20 cellular contexts compared by ENCODE assay signal in the genomic region with DNA sequence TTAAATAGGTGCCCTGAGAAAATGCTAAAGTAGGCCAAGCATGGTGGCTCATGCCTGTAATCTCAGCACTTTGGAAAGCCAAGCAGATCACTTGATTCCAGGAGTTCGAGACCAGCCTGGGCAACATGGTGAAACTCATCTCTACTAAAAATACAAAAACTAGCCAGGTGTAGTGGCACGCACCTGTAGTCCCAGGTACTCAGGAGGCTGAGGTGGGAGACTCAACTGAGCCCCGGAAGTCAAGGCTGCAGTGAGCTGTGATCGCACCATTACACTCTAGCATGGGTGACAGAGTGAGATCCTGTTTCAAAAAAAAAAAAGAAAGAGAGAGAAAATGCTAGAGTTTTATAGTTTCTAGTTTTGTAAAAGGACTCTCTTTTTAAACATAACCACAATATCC. TPM values are rescaled to one million over a fixed set of nuclear protein-coding genes. Genes with fewer than 3 reads are reported as not detected.
DNase-seq lines count a peak whose midpoint lies in the region; ATAC-seq and TF ChIP-seq lines count a peak whose summit lies in the region.
"Had no signal": no experiment of that assay in that cellular context is flagged by ENCODE, and none has a peak within 500 bp of the region (broad histone marks: within the 10 kb centered on the region; RNA-seq: fewer than 3 reads in every experiment).

No MANE protein-coding gene starts in this region.

- POLR2A ChIA-PET in activated naive CD8-positive, alpha-beta T cell treated with anti-CD3 and anti-CD28 coated beads, Interleukin-2, amount 10 ng/mL, durations not matched to agents 7 days and 5 days (lab: Charles Lee) = interaction anchor here (0.9 to 7.2 kb wide), 3 partner anchors 10 to 87 kb away, joined by 3 to 122 read pairs (median 3); partner anchors contain the start of gene ANKRD44

- H3K36me3 Mint-ChIP-seq in activated CD4-positive, alpha-beta T cell treated with anti-CD3 and anti-CD28 coated beads, Interleukin-2, amount 10 ng/mL, durations not matched to agents 24 days and 14 days (ENCODE audit: low read depth) = peaks cover 57% of the 10 kb centered on the region
- H3K36me3 Mint-ChIP-seq in T-helper 1 cell treated with Interleukin-12 subunit alpha and Interleukin-12 subunit beta and Interleukin-4 antibody, amounts not matched to agents 30 μg/mL and 1 μg/mL, for 36 hours (ENCODE audit: low read depth) = peaks cover 62% of the 10 kb centered on the region
- H3K36me3 Mint-ChIP-seq in activated naive CD8-positive, alpha-beta T cell treated with anti-CD3 and anti-CD28 coated beads, Interleukin-2, amount 10 ng/mL, durations not matched to agents 7 days and 5 days = peaks cover 40% of the 10 kb centered on the region
- peaks cover 58% of the 10 kb centered on the region for H3K36me3 Mint-ChIP-seq in stimulated activated memory B cell treated with anti-CD40 and anti-IgM and Interleukin-4, amounts not matched to agents 10 μg/mL and 1 μg/mL and 100 μg/mL, for 72 hours

- H3K9me3 Mint-ChIP-seq in activated CD4-positive, alpha-beta T cell treated with anti-CD3 and anti-CD28 coated beads, Interleukin-2, amount 10 ng/mL, durations not matched to agents 24 days and 14 days = peaks cover 5% of the 10 kb centered on the region
- H3K9me3 Mint-ChIP-seq in T-helper 1 cell treated with Interleukin-12 subunit alpha and Interleukin-12 subunit beta and Interleukin-4 antibody, amounts not matched to agents 30 μg/mL and 1 μg/mL, for 36 hours = peaks cover 7% of the 10 kb centered on the region
- H3K9me3 Mint-ChIP-seq in activated naive CD8-positive, alpha-beta T cell treated with anti-CD3 and anti-CD28 coated beads, Interleukin-2, amount 10 ng/mL, durations not matched to agents 7 days and 5 days = no peaks in the 10 kb centered on the region
- H3K9me3 Mint-ChIP-seq in stimulated activated memory B cell treated with anti-CD40 and anti-IgM and Interleukin-4, amounts not matched to agents 10 μg/mL and 1 μg/mL and 100 μg/mL, for 72 hours = peaks cover 3% of the 10 kb centered on the region

- intact Hi-C loops in activated CD4-positive, alpha-beta T cell treated with anti-CD3 and anti-CD28 coated beads, Interleukin-2, amount 10 ng/mL, durations not matched to agents 24 days and 14 days (cut with micrococcal nuclease) = loop anchor here (1.0 kb wide), 1 partner anchor 11 kb away; no protein-coding TSS in a partner anchor
- intact Hi-C loops in lower leg skin (cut with DNase I; ENCODE audit: low total_unique reads) = no loop called here

- H3K4me3 Mint-ChIP-seq in activated CD4-positive, alpha-beta T cell treated with anti-CD3 and anti-CD28 coated beads, Interleukin-2, amount 10 ng/mL, durations not matched to agents 24 days and 14 days = peak overlapping the region; percentile 67
- peak overlapping the region; percentile 48 for H3K4me3 Mint-ChIP-seq in T-helper 1 cell treated with Interleukin-12 subunit alpha and Interleukin-12 subunit beta and Interleukin-4 antibody, amounts not matched to agents 30 μg/mL and 1 μg/mL, for 36 hours
- H3K4me3 Mint-ChIP-seq in activated naive CD8-positive, alpha-beta T cell treated with anti-CD3 and anti-CD28 coated beads, Interleukin-2, amount 10 ng/mL, durations not matched to agents 7 days and 5 days = peak overlapping the region; percentile 73
- H3K4me3 Mint-ChIP-seq in stimulated activated memory B cell treated with anti-CD40 and anti-IgM and Interleukin-4, amounts not matched to agents 10 μg/mL and 1 μg/mL and 100 μg/mL, for 72 hours = no peak overlapping the region

- no peak for TF ChIP-seq CTCF in lower leg skin (IDR thresholded peaks at IDR 0.05)

- ATAC-seq in activated naive CD8-positive, alpha-beta T cell treated with anti-CD3 and anti-CD28 coated beads, Interleukin-2, amount 10 ng/mL, durations not matched to agents 7 days and 5 days (ENCODE audit: low read depth) = no peak
- ATAC-seq in stimulated activated memory B cell treated with anti-CD40 and anti-IgM and Interleukin-4, amounts not matched to agents 10 μg/mL and 1 μg/mL and 100 μg/mL, for 72 hours = no peak
- ATAC-seq: left ventricle myocardium superior had no signal

- DNase-seq in activated CD4-positive, alpha-beta T cell treated with anti-CD3 and anti-CD28 coated beads, Interleukin-2, amount 10 ng/mL, durations not matched to agents 24 days and 14 days = peak; percentile 72
- DNase-seq in activated CD4-positive, alpha-beta T cell treated with anti-CD3 and anti-CD28 coated beads for 4 hours = no peak
- no peak for DNase-seq in activated naive CD8-positive, alpha-beta T cell treated with anti-CD3 and anti-CD28 coated beads, Interleukin-2, amount 10 ng/mL, durations not matched to agents 7 days and 5 days
- DNase-seq in lower leg skin (ENCODE audit: low spot score in 2 of 2) (no peak), HUDEP-2 (lab: John Stamatoyannopoulos, UW; ENCODE audit: unreplicated experiment in 76 of 76) (no peak), DMS79 treated with DMSO at 0.1 percent for 48 hours (lab: John Stamatoyannopoulos, UW) (no peak)
- DNase-seq: 8988T, adrenal gland, glutamatergic neuron, Kasumi-1, left ventricle myocardium superior, NCI-H1105 treated with DMSO at 0.1 percent for 48 hours, PC-9, psoas muscle, SK-N-SH, transverse colon had no signal

- H3K27ac Mint-ChIP-seq in activated CD4-positive, alpha-beta T cell treated with anti-CD3 and anti-CD28 coated beads, Interleukin-2, amount 10 ng/mL, durations not matched to agents 24 days and 14 days = peak overlapping the region; percentile 90
- H3K27ac Mint-ChIP-seq in T-helper 1 cell treated with Interleukin-12 subunit alpha and Interleukin-12 subunit beta and Interleukin-4 antibody, amounts not matched to agents 30 μg/mL and 1 μg/mL, for 36 hours = peak overlapping the region; percentile 86
- H3K27ac Mint-ChIP-seq in activated naive CD8-positive, alpha-beta T cell treated with anti-CD3 and anti-CD28 coated beads, Interleukin-2, amount 10 ng/mL, durations not matched to agents 7 days and 5 days = peak overlapping the region; percentile 81
- H3K27ac Mint-ChIP-seq in stimulated activated memory B cell treated with anti-CD40 and anti-IgM and Interleukin-4, amounts not matched to agents 10 μg/mL and 1 μg/mL and 100 μg/mL, for 72 hours = peak overlapping the region; percentile 98

- 97% methylated on average over 4 of the region's 4 CpGs for WGBS in lower leg skin, 2 donors

- H3K27me3 Mint-ChIP-seq in activated CD4-positive, alpha-beta T cell treated with anti-CD3 and anti-CD28 coated beads, Interleukin-2, amount 10 ng/mL, durations not matched to agents 24 days and 14 days = no peaks in the 10 kb centered on the region
- no peaks in the 10 kb centered on the region for H3K27me3 Mint-ChIP-seq in T-helper 1 cell treated with Interleukin-12 subunit alpha and Interleukin-12 subunit beta and Interleukin-4 antibody, amounts not matched to agents 30 μg/mL and 1 μg/mL, for 36 hours (ENCODE audit: low read depth)
- H3K27me3 Mint-ChIP-seq in activated naive CD8-positive, alpha-beta T cell treated with anti-CD3 and anti-CD28 coated beads, Interleukin-2, amount 10 ng/mL, durations not matched to agents 7 days and 5 days = no peaks in the 10 kb centered on the region
- no peaks in the 10 kb centered on the region for H3K27me3 Mint-ChIP-seq in stimulated activated memory B cell treated with anti-CD40 and anti-IgM and Interleukin-4, amounts not matched to agents 10 μg/mL and 1 μg/mL and 100 μg/mL, for 72 hours

- TF ChIP-seq POLR2A in lower leg skin (IDR thresholded peaks at IDR 0.05) = no peak

- peaks cover 80% of the 10 kb centered on the region for H3K4me1 Mint-ChIP-seq in activated CD4-positive, alpha-beta T cell treated with anti-CD3 and anti-CD28 coated beads, Interleukin-2, amount 10 ng/mL, durations not matched to agents 24 days and 14 days
- H3K4me1 Mint-ChIP-seq in T-helper 1 cell treated with Interleukin-12 subunit alpha and Interleukin-12 subunit beta and Interleukin-4 antibody, amounts not matched to agents 30 μg/mL and 1 μg/mL, for 36 hours (ENCODE audit: low read depth) = peaks cover 85% of the 10 kb centered on the region
- H3K4me1 Mint-ChIP-seq in activated naive CD8-positive, alpha-beta T cell treated with anti-CD3 and anti-CD28 coated beads, Interleukin-2, amount 10 ng/mL, durations not matched to agents 7 days and 5 days = peaks cover 87% of the 10 kb centered on the region
- H3K4me1 Mint-ChIP-seq in stimulated activated memory B cell treated with anti-CD40 and anti-IgM and Interleukin-4, amounts not matched to agents 10 μg/mL and 1 μg/mL and 100 μg/mL, for 72 hours = peaks cover 96% of the 10 kb centered on the region

- H3K4me3 ChIP-seq in lower leg skin (ENCODE audit: low read depth, poor library complexity, severe bottlenecking) = no peak overlapping the region
- H3K4me3 ChIP-seq: adrenal gland; BLaER1 treated with 17β-estradiol and CSF1 and Interleukin-3, amounts not matched to agents 10 nM and 100 nM; HAP-1; PC-9; psoas muscle; transverse colon had no signal

RNA-seq across cellular contexts. Expression of gene ANKRD44, which starts 12.0 kb away (rescaled TPM):
- total RNA-seq in activated CD4-positive, alpha-beta T cell treated with anti-CD3 and anti-CD28 coated beads, Interleukin-2, amount 10 ng/mL, durations not matched to agents 24 days and 14 days = 130 and 147 TPM in 2 replicates
- 100 to 1,000 TPM; 240 to 243 TPM for total RNA-seq in activated naive CD8-positive, alpha-beta T cell treated with anti-CD3 and anti-CD28 coated beads, Interleukin-2, amount 10 ng/mL, durations not matched to agents 7 days and 5 days
- 10 to 100 TPM in 2 of 4 donors, 1 to 10 TPM in 2; 9.1 to 20.8 (median 14.9) TPM for total RNA-seq in lower leg skin
